In the genomic region with DNA sequence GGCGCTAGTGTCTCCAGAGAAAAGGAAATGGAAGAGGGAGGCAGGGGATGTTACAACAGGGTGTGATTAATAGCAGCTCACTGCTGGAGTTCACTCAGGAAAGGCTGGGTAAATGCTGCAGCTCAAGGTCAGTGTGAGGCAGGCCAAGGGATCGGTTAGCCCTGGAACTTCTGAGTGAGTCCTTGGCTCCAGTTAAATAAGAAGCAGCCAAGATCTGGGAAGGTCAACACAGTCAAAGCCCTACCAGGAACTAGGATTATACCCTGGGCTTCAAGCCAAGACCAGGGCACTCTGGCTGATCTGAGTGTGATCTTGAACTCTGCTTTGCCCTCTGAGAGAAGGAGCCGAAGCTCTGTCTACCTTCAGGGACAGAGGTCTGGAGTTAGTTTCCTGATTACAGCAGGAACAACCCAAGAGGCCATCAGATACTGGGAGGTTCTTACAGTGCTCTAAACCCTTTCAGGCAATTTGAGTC, we compare ENCODE assay signal across 8 cellular contexts. TPM values are rescaled to one million over a fixed set of nuclear protein-coding genes. Genes with fewer than 3 reads are reported as not detected.
A peak's percentile ranks its signal among the peaks of the same experiment; 100 is the strongest.
DNase-seq lines count a peak whose midpoint lies in the region; ATAC-seq and TF ChIP-seq lines count a peak whose summit lies in the region.

No MANE protein-coding gene starts in this region.

- H3K4me1 ChIP-seq in RWPE2 (ENCODE audit: insufficient read depth, poor library complexity, severe bottlenecking), result peaks cover 61% of the 10 kb centered on the region

- intact Hi-C loops in cardiac septum (cut with DNase I), result loop anchor here (2.0 to 10.0 kb wide), 3 partner anchors 34 to 233 kb away; partner anchors contain the start of gene RNF217
- intact Hi-C loops in sciatic nerve (cut with DNase I), result no loop called here

- no peaks in the 10 kb centered on the region for H3K36me3 ChIP-seq in RWPE2 (ENCODE audit: low read depth)

- H3K9me3 ChIP-seq in RWPE2 (ENCODE audit: severe bottlenecking), result no peaks in the 10 kb centered on the region

- peak; percentile 79 for ATAC-seq in RWPE2 (ENCODE audit: low read depth)
- ATAC-seq in sciatic nerve, result peak; percentile 97
- ATAC-seq in HG03159 (IDR thresholded peaks at IDR 0.05; ENCODE audit: unreplicated experiment), result no peak
- no peak for ATAC-seq in GM18870 (IDR thresholded peaks at IDR 0.05; ENCODE audit: unreplicated experiment)
- ATAC-seq in GM21717 (IDR thresholded peaks at IDR 0.05; ENCODE audit: unreplicated experiment), result no peak

- peak overlapping the region; percentile 52 for H3K27ac ChIP-seq in RWPE2 (ENCODE audit: poor library complexity, severe bottlenecking)

- H3K27me3 ChIP-seq in RWPE2 (ENCODE audit: insufficient read depth, poor library complexity, severe bottlenecking), result no peaks in the 10 kb centered on the region

- no peak for TF ChIP-seq CTCF in RWPE2 (IDR thresholded peaks at IDR 0.05; ENCODE audit: poor library complexity, severe bottlenecking)

- DNase-seq in GM04503 (ENCODE audit: low read depth) (peak; percentile 23), RWPE2 (ENCODE audit: low spot score) (no peak), cardiac septum (ENCODE audit: low spot score) (peak; percentile 78), sciatic nerve (ENCODE audit: low spot score) (peak; percentile 78), cerebellum (ENCODE audit: low spot score) (no peak)

- no peak overlapping the region for H3K4me3 ChIP-seq in RWPE2 (ENCODE audit: severe bottlenecking)

RNA-seq across cellular contexts. Expression of gene TPD52L1, which starts 44.3 kb away (rescaled TPM):
- total RNA-seq in cardiac septum, result 91.0 TPM
- total RNA-seq in sciatic nerve, result 38.1 TPM
- total RNA-seq in cerebellum, result 6.7 TPM

Comparison
In these comparisons a context has a peak if more than half of its experiments do, and no peak if none do; other contexts are left out.
1. DNase-seq: peak in GM04503 (single experiment), cardiac septum (single experiment) and sciatic nerve (single experiment); none in RWPE2 (single experiment) and cerebellum (single experiment).
2. ATAC-seq: peak in RWPE2 (single experiment) and sciatic nerve (single experiment); none in HG03159 (single experiment), GM18870 (single experiment) and GM21717 (single experiment).